In the genomic region with DNA sequence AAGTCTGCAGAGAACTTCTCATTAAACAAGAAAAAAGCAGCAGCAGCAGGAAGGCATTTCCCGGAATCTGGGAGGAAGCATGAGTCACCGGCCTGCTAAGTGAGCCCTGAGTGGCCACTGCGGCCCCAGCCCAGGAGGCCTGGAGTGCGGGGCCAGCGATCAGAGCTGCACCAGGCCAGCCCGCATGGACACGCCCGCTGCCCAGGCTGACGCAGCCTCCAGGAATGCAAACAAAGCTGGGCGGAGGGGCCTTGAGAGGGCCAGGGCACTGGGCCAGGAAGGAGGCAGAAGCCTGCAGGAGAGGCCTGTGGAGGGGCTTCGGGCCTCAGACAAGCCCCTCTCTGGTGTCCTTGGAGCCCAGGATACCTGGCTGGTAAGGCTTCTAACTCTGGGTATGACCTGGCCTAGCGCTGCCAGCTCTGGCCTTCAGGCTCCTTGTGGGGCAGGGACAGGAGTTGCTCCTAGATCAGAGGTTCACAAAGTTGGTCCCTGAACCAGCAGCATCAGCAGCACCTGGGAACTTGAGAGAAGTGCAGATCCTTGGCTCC, we compare ENCODE assay signal across 9 cellular contexts.
A peak's percentile ranks its signal among the peaks of the same experiment; 100 is the strongest.
DNase-seq lines count a peak whose midpoint lies in the region; ATAC-seq and TF ChIP-seq lines count a peak whose summit lies in the region.
"Had no signal": no experiment of that assay in that cellular context is flagged by ENCODE, and none has a peak within 500 bp of the region (broad histone marks: within the 10 kb centered on the region; RNA-seq: fewer than 3 reads in every experiment).

No MANE protein-coding gene starts in this region.

- intact Hi-C loops in Panc1 (cut with micrococcal nuclease; ENCODE audit: unreplicated experiment): no loop called here

- H3K27ac ChIP-seq in Panc1 (ENCODE audit: low read length) (peak overlapping the region; percentile 99), mucosa of rectum (ENCODE audit: low read depth in 2 of 2, low read length in 2 of 2) (peak overlapping the region; percentile 66 to 68)
- H3K27ac ChIP-seq: KMS-11 had no signal

- peak; percentile 99 for DNase-seq in EH (ENCODE audit: low read depth)
- peak; percentile 80 for DNase-seq in Panc1 (ENCODE audit: low read depth, low spot score)
- peak; percentile 87 for DNase-seq in epithelial cell of esophagus (ENCODE audit: low read depth)
- no peak for DNase-seq in NCI-H1092 (lab: John Stamatoyannopoulos, UW)
- DNase-seq in GM19240 (ENCODE audit: insufficient read length, low spot score): no peak

- H3K4me1 ChIP-seq in Panc1 (ENCODE audit: control insufficient read depth, insufficient read depth, low read length): peaks cover 58% of the 10 kb centered on the region
- peaks cover 11 to 19% of the 10 kb centered on the region in 2 donors for H3K4me1 ChIP-seq in mucosa of rectum (ENCODE audit: control insufficient read depth in 2 of 2, insufficient read depth in 2 of 2, low read length in 2 of 2)

- no peak for TF ChIP-seq CTCF in Panc1 (IDR thresholded peaks at IDR 0.05)
- no peak for TF ChIP-seq CTCF in epithelial cell of esophagus (IDR thresholded peaks at IDR 0.05; ENCODE audit: insufficient read depth, low read depth, low read length, missing control alignments)

- H3K36me3 ChIP-seq in Panc1 (ENCODE audit: control insufficient read depth, insufficient read depth, low read length) (no peaks in the 10 kb centered on the region), mucosa of rectum (ENCODE audit: control insufficient read depth in 2 of 2, insufficient read depth in 2 of 2, low read length in 2 of 2) (no peaks in the 10 kb centered on the region)

- H3K9me3 ChIP-seq in Panc1 (ENCODE audit: control insufficient read depth, insufficient read depth, low read depth, low read length): no peaks in the 10 kb centered on the region
- H3K9me3 ChIP-seq in mucosa of rectum (ENCODE audit: control insufficient read depth in 2 of 2, low read length in 2 of 2): no peaks in the 10 kb centered on the region

- CTCF ChIA-PET in Panc1 (lab: Charles Lee): interaction anchor here (0.5 to 1.2 kb wide), 2 partner anchors 36 to 43 kb away, joined by 4 to 6 read pairs; no protein-coding TSS in a partner anchor

- no TSS peak for BruUV-seq in Panc1 (replicated peaks; lab: Mats Ljungman, UMichigan)

- H3K4me3 ChIP-seq in Panc1 (ENCODE audit: low read depth in 2 of 2, low read length in 2 of 2) (no peak overlapping the region), epithelial cell of esophagus (ENCODE audit: low read length) (no peak overlapping the region), mucosa of rectum (ENCODE audit: low read length in 2 of 2) (no peak overlapping the region)

- in situ Hi-C loops in Panc1 (cut with HindIII; ENCODE audit: low pct_unique_long_range_greater_than_20kb, low sequenced_read_pairs): no loop called here

- no peaks in the 10 kb centered on the region for H3K27me3 ChIP-seq in Panc1 (ENCODE audit: control insufficient read depth, insufficient read depth, low read length)
- no peaks in the 10 kb centered on the region for H3K27me3 ChIP-seq in mucosa of rectum (ENCODE audit: control insufficient read depth in 2 of 2, insufficient read depth in 2 of 2, low read length in 2 of 2)

- POLR2A ChIA-PET in Panc1 (lab: Charles Lee): interaction anchor here (0.6 kb wide), 2 partner anchors 10 to 91 kb away, joined by 4 to 14 read pairs; no protein-coding TSS in a partner anchor

- peak; percentile 98 for ATAC-seq in Panc1
- no peak for ATAC-seq in HG02884 (IDR thresholded peaks at IDR 0.05; ENCODE audit: unreplicated experiment)
- no peak for ATAC-seq in HG02885 (IDR thresholded peaks at IDR 0.05; ENCODE audit: poor library complexity, unreplicated experiment)

- peak overlapping the region in 1 of 2 donors; percentile 19 for H3K9ac ChIP-seq in mucosa of rectum (ENCODE audit: low read depth in 1 of 2, low read length in 2 of 2)
- H3K9ac ChIP-seq: KMS-11 had no signal

Comparison
In these comparisons a context has a peak if more than half of its experiments do, and no peak if none do; other contexts are left out.
1. DNase-seq: peak in EH (single experiment), Panc1 (single experiment) and epithelial cell of esophagus (single experiment); none in NCI-H1092 (single experiment) and GM19240 (single experiment).